Comparison of ENCODE assay signal across 15 cellular contexts in the genomic region with DNA sequence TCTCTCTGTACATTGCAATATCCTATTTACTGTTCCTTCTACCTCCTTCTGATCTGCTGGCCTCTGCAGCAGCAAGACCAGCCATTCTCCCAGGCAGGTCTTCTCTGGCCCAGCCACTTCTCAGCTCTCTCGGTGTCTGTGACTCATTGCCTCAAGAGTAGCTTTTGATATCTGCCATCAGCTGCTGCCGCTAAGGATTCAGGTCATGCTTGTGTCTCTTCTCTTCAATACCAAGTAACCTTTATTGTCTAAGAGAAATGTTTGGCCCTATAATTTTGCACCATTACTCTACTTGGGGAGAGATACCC.
DNase-seq lines count a peak whose midpoint lies in the region; ATAC-seq, FAIRE-seq and TF ChIP-seq lines count a peak whose summit lies in the region.
"Had no signal": no experiment of that assay in that cellular context is flagged by ENCODE, and none has a peak within 500 bp of the region (broad histone marks: within the 10 kb centered on the region; RNA-seq: fewer than 3 reads in every experiment).

No MANE protein-coding gene starts in this region.

- no peak overlapping the region for H3K9ac ChIP-seq in H1 (replicated peaks in 1 of 4; ENCODE audit: extremely low read depth in 1 of 4, low read depth in 3 of 4, low read length in 3 of 4)

- no peak overlapping the region for H2BK12ac ChIP-seq in H1 (ENCODE audit: low read depth, low read length)

- H3K27ac Mint-ChIP-seq in stimulated activated effector memory CD8-positive, alpha-beta T cell treated with anti-CD3 and anti-CD28 coated beads, Interleukin-12 subunit alpha, Interleukin-12 subunit beta, amount 100 ng/mL, for 72 hours: no peak overlapping the region
- no peak overlapping the region for H3K27ac Mint-ChIP-seq in activated naive CD4-positive, alpha-beta T cell treated with anti-CD3 and anti-CD28 coated beads for 36 hours
- H3K27ac Mint-ChIP-seq: B cell; CD4-positive, alpha-beta T cell had no signal

- H3K36me3 Mint-ChIP-seq in stimulated activated effector memory CD8-positive, alpha-beta T cell treated with anti-CD3 and anti-CD28 coated beads, Interleukin-12 subunit alpha, Interleukin-12 subunit beta, amount 100 ng/mL, for 72 hours: no peaks in the 10 kb centered on the region
- no peaks in the 10 kb centered on the region for H3K36me3 Mint-ChIP-seq in activated naive CD4-positive, alpha-beta T cell treated with anti-CD3 and anti-CD28 coated beads for 36 hours (ENCODE audit: low read depth)

- ATAC-seq in stimulated activated effector memory CD8-positive, alpha-beta T cell treated with anti-CD3 and anti-CD28 coated beads, Interleukin-12 subunit alpha, Interleukin-12 subunit beta, amount 100 ng/mL, for 72 hours: peak; percentile 56
- ATAC-seq in HG03135 (IDR thresholded peaks at IDR 0.05; ENCODE audit: unreplicated experiment) (no peak), HG03565 (IDR thresholded peaks at IDR 0.05; ENCODE audit: unreplicated experiment) (no peak)

- no peaks in the 10 kb centered on the region for H3K36me3 ChIP-seq in H1 (ENCODE audit: control insufficient read depth in 2 of 4, insufficient read depth in 4 of 4, low read length in 3 of 4)
- no peaks in the 10 kb centered on the region for H3K36me3 ChIP-seq in Peyer's patch
- H3K36me3 ChIP-seq: HAP-1 had no signal

- no peak for TF ChIP-seq EP300 in H1 (IDR thresholded peaks at IDR 0.05; ENCODE audit: borderline replicate concordance in 1 of 2, low read depth in 2 of 2, low read length in 2 of 2)

- H2BK120ac ChIP-seq in H1 (replicated peaks; ENCODE audit: low read depth, low read length): no peak overlapping the region

- H3K23me2 ChIP-seq in H1 (ENCODE audit: low read depth, low read length): no peaks in the 10 kb centered on the region

- no peak overlapping the region for H3K4me2 ChIP-seq in H1 (ENCODE audit: insufficient read depth in 1 of 2, low read depth in 2 of 2, low read length in 2 of 2)

- H3K9me3 ChIP-seq in H1 (ENCODE audit: insufficient read depth in 2 of 2, low read depth in 1 of 2, low read length in 1 of 2): no peaks in the 10 kb centered on the region
- H3K9me3 ChIP-seq in Peyer's patch: no peaks in the 10 kb centered on the region
- H3K9me3 ChIP-seq: HAP-1 had no signal

- no peak overlapping the region for H2BK5ac ChIP-seq in H1 (ENCODE audit: low read depth, low read length)

- H3K79me1 ChIP-seq in H1 (ENCODE audit: low read depth, low read length): no peaks in the 10 kb centered on the region; the same call in 1 of the 2 replicates

- DNase-seq in DMS53 treated with DMSO at 0.1 percent for 48 hours (lab: John Stamatoyannopoulos, UW; ENCODE audit: unreplicated experiment) (peak; percentile 37), H1 (ENCODE audit: low read depth in 1 of 2, low spot score in 2 of 2) (no peak), Peyer's patch (no peak)
- no peak for DNase-seq in stimulated activated effector memory CD8-positive, alpha-beta T cell treated with anti-CD3 and anti-CD28 coated beads, Interleukin-12 subunit alpha, Interleukin-12 subunit beta, amount 100 ng/mL, for 72 hours (ENCODE audit: low spot score in 2 of 2)
- DNase-seq in activated naive CD4-positive, alpha-beta T cell treated with anti-CD3 and anti-CD28 coated beads for 36 hours: no peak
- DNase-seq: CD4-positive, alpha-beta T cell; GDM1; GOT3 had no signal

- H3K4me1 ChIP-seq in H1 (replicated peaks in 1 of 4; ENCODE audit: control insufficient read depth in 3 of 4, insufficient read depth in 4 of 4, low read length in 3 of 4): peaks cover 4 to 9% (median 6%) of the 10 kb centered on the region in 4 experiments; a peak in 6 of 7 replicates
- no peaks in the 10 kb centered on the region for H3K4me1 ChIP-seq in Peyer's patch

- H3K14ac ChIP-seq in H1 (ENCODE audit: insufficient read length): no peak overlapping the region

- H3K27me3 ChIP-seq in H1 (replicated peaks in 1 of 4; ENCODE audit: control insufficient read depth in 3 of 4, extremely low read depth in 1 of 4, insufficient read depth in 3 of 4, low read length in 3 of 4) (no peaks in the 10 kb centered on the region), Peyer's patch (no peaks in the 10 kb centered on the region)

- no peak overlapping the region for H2AK5ac ChIP-seq in H1 (ENCODE audit: low read depth, low read length)

- no peaks in the 10 kb centered on the region for H3K9me3 Mint-ChIP-seq in stimulated activated effector memory CD8-positive, alpha-beta T cell treated with anti-CD3 and anti-CD28 coated beads, Interleukin-12 subunit alpha, Interleukin-12 subunit beta, amount 100 ng/mL, for 72 hours
- no peaks in the 10 kb centered on the region for H3K9me3 Mint-ChIP-seq in activated naive CD4-positive, alpha-beta T cell treated with anti-CD3 and anti-CD28 coated beads for 36 hours
- H3K9me3 Mint-ChIP-seq: CD4-positive, alpha-beta T cell had no signal

- no peak overlapping the region for H3K4ac ChIP-seq in H1 (replicated peaks; ENCODE audit: insufficient read length, low read depth, low read length)

- CTCF ChIA-PET in H1 (lab: Charles Lee; ENCODE audit: partially characterized antibody): interaction anchor here (0.8 to 11.1 kb wide), 42 partner anchors 10 to 480 kb away, joined by 3 to 112 read pairs (median 5); no protein-coding TSS in a partner anchor
- CTCF ChIA-PET in activated naive CD4-positive, alpha-beta T cell treated with anti-CD3 and anti-CD28 coated beads for 36 hours (lab: Charles Lee): interaction anchor here (0.6 to 3.8 kb wide), 18 partner anchors 9 to 253 kb away, joined by 3 to 47 read pairs (median 4); no protein-coding TSS in a partner anchor

- H3K23ac ChIP-seq in H1 (ENCODE audit: insufficient read length): no peak overlapping the region

- H3K27ac ChIP-seq in angular gyrus (ENCODE audit: low read depth, low read length): peak overlapping the region; percentile 57
- no peak overlapping the region for H3K27ac ChIP-seq in H1 (ENCODE audit: low read depth, low read length)
- H3K27ac ChIP-seq in Peyer's patch: no peak overlapping the region

- POLR2A ChIA-PET in H1 (lab: Charles Lee; ENCODE audit: partially characterized antibody): interaction anchor here (0.8 to 1.9 kb wide), 4 partner anchors 9 to 247 kb away, joined by 3 to 9 read pairs (median 4); no protein-coding TSS in a partner anchor

- no peaks in the 10 kb centered on the region for H3K4me1 Mint-ChIP-seq in stimulated activated effector memory CD8-positive, alpha-beta T cell treated with anti-CD3 and anti-CD28 coated beads, Interleukin-12 subunit alpha, Interleukin-12 subunit beta, amount 100 ng/mL, for 72 hours
- no peaks in the 10 kb centered on the region for H3K4me1 Mint-ChIP-seq in activated naive CD4-positive, alpha-beta T cell treated with anti-CD3 and anti-CD28 coated beads for 36 hours (ENCODE audit: low read depth)
- H3K4me1 Mint-ChIP-seq: B cell had no signal

- no peak for TF ChIP-seq RAD21 in H1 (IDR thresholded peaks at IDR 0.05 in 1 of 2, conservative IDR thresholded peaks at IDR 0.05 in 1 of 2; ENCODE audit: low read depth in 2 of 2, low read length in 2 of 2)

- H3K27me3 Mint-ChIP-seq in activated naive CD4-positive, alpha-beta T cell treated with anti-CD3 and anti-CD28 coated beads for 36 hours (ENCODE audit: low read depth): peaks cover 4% of the 10 kb centered on the region

- H3K18ac ChIP-seq in H1 (ENCODE audit: extremely low read depth, low read length): no peak overlapping the region

- H3K56ac ChIP-seq in H1 (replicated peaks; ENCODE audit: insufficient read length, low read depth, low read length): no peak overlapping the region

- H4K5ac ChIP-seq in H1 (ENCODE audit: insufficient read length, low read depth, low read length): no peak overlapping the region

- WGBS in H1 (ENCODE audit: extremely low coverage in 1 of 2, insufficient coverage in 1 of 2, insufficient read length in 1 of 2, insufficient replicate concordance in 2 of 2, low coverage in 1 of 2, low lambda C conversion rate in 2 of 2, missing lambda C conversion rate in 1 of 2), 2 experiments: 88% methylated on average over 2 of the region's 2 CpGs; no CpG with 5 or more reads in 1 of the 2 experiments

- H2BK20ac ChIP-seq in H1 (ENCODE audit: low read length): no peak overlapping the region

- no peaks in the 10 kb centered on the region for H3K79me2 ChIP-seq in H1 (ENCODE audit: control insufficient read depth in 1 of 2, insufficient read depth in 2 of 2, low read length in 2 of 2)

- H3K4me3 Mint-ChIP-seq in stimulated activated effector memory CD8-positive, alpha-beta T cell treated with anti-CD3 and anti-CD28 coated beads, Interleukin-12 subunit alpha, Interleukin-12 subunit beta, amount 100 ng/mL, for 72 hours: no peak overlapping the region
- no peak overlapping the region for H3K4me3 Mint-ChIP-seq in activated naive CD4-positive, alpha-beta T cell treated with anti-CD3 and anti-CD28 coated beads for 36 hours
- H3K4me3 Mint-ChIP-seq: B cell; CD4-positive, alpha-beta T cell had no signal

- TF ChIP-seq CTCF in H1 (IDR thresholded peaks at IDR 0.05; ENCODE audit: control extremely low read depth in 1 of 3, insufficient read depth in 1 of 3, low read depth in 1 of 3, low read length in 3 of 3): no peak
- TF ChIP-seq CTCF in Peyer's patch (IDR thresholded peaks at IDR 0.05): no peak

- no peak overlapping the region for H4K8ac ChIP-seq in H1 (ENCODE audit: extremely low read depth, insufficient read depth, low read length)

- TF ChIP-seq POLR2A in H1 (IDR thresholded peaks at IDR 0.05; ENCODE audit: control extremely low read depth in 1 of 2, low read depth in 2 of 2, low read length in 2 of 2) (no peak), Peyer's patch (IDR thresholded peaks at IDR 0.05) (no peak)

- intact Hi-C loops in activated naive CD4-positive, alpha-beta T cell treated with anti-CD3 and anti-CD28 coated beads for 36 hours (cut with micrococcal nuclease): loop anchor here (1.0 kb wide), 1 partner anchor 81 kb away; no protein-coding TSS in a partner anchor

- no peak overlapping the region for H2AFZ ChIP-seq in H1 (ENCODE audit: low read length)

- H3K4me3 ChIP-seq in H1 (ENCODE audit: extremely low read depth in 1 of 4, insufficient read depth in 2 of 4, low read depth in 3 of 4, low read length in 4 of 4) (no peak overlapping the region), Peyer's patch (no peak overlapping the region)
- H3K4me3 ChIP-seq: HAP-1 had no signal

- no peak for FAIRE-seq in H1 (lab: Jason Lieb, UNC)
- FAIRE-seq: A204.1, HTR-8/SVneo had no signal

- H2BK15ac ChIP-seq in H1 (ENCODE audit: low read length): peak overlapping the region; percentile 95; the same call in 1 of the 2 replicates

- H4K91ac ChIP-seq in H1 (replicated peaks; ENCODE audit: insufficient read length, low read length): no peak overlapping the region

- no peaks in the 10 kb centered on the region for H4K20me1 ChIP-seq in H1 (replicated peaks in 1 of 2; ENCODE audit: control insufficient read depth in 1 of 2, insufficient read depth in 2 of 2, low read length in 2 of 2)

TF ChIP-seq in H1, 55 proteins besides CTCF, POLR2A, EP300 and RAD21 (continues in another document):
- no peak for TF ChIP-seq CHD1 (IDR thresholded peaks at IDR 0.05; ENCODE audit: low read depth, low read length)
- no peak for TF ChIP-seq BRCA1 (IDR thresholded peaks at IDR 0.05; ENCODE audit: low read depth, low read length)
- no peak for TF ChIP-seq SP2 (IDR thresholded peaks at IDR 0.05; ENCODE audit: low read length)
- TF ChIP-seq FOSL1 (IDR thresholded peaks at IDR 0.05; ENCODE audit: insufficient read depth, low read depth, low read length): no peak
- TF ChIP-seq SP4 (IDR thresholded peaks at IDR 0.05; ENCODE audit: low read length): no peak
- TF ChIP-seq KDM4A (IDR thresholded peaks at IDR 0.05; ENCODE audit: low read depth, low read length, severe bottlenecking): no peak
